ENCODE assay signal across 1 cellular context in genomic region chr5:143824851-143825720, GRCh38.
TF ChIP-seq lines count a peak whose summit lies in the region.

No MANE protein-coding gene starts in this region.

TF ChIP-seq in K562, 482 proteins besides CTCF, POLR2A, EP300 and RAD21 (continued from another document):
- no peak for TF ChIP-seq BCLAF1 (IDR thresholded peaks at IDR 0.05; ENCODE audit: borderline replicate concordance in 1 of 2, control insufficient read depth in 1 of 2, low read depth in 2 of 2, low read length in 1 of 2)
- peak; percentile 27; the same call in 1 of the 2 replicates for TF ChIP-seq RB1 (IDR thresholded peaks at IDR 0.05; ENCODE audit: low read depth)
- 0 out of 2 replicates have a peak, but pooled peaks have one; percentile 34 for TF ChIP-seq TARDBP (IDR thresholded peaks at IDR 0.05)
- 0 out of 2 replicates have a peak, but pooled peaks have one; percentile 28 for TF ChIP-seq CREM (IDR thresholded peaks at IDR 0.05; ENCODE audit: low read depth)
- peak in 1 of 3 experiments; percentile 16 for TF ChIP-seq YY1 (IDR thresholded peaks at IDR 0.05; ENCODE audit: borderline replicate concordance in 1 of 3, control insufficient read depth in 1 of 3, extremely low read depth in 1 of 3, insufficient read depth in 3 of 3, insufficient read length in 1 of 3, insufficient replicate concordance in 2 of 3, low read depth in 1 of 3, low read length in 2 of 3)
- TF ChIP-seq CC2D1A (IDR thresholded peaks at IDR 0.05): peak; percentile 63; the same call in 1 of the 2 replicates
- no peak for TF ChIP-seq CUX1 (CRISPR knock-in tag; IDR thresholded peaks at IDR 0.05)
- no peak for TF ChIP-seq ARID3B (CRISPR knock-in tag; IDR thresholded peaks at IDR 0.05; ENCODE audit: borderline replicate concordance)
- no peak for TF ChIP-seq ZNF764 (CRISPR knock-in tag; IDR thresholded peaks at IDR 0.05; ENCODE audit: low read depth)
- no peak for TF ChIP-seq ZNF830 (CRISPR knock-in tag; IDR thresholded peaks at IDR 0.05)
- TF ChIP-seq SMC3 (conservative IDR thresholded peaks at IDR 0.05; ENCODE audit: insufficient read depth, low read depth, low read length): peak; percentile 93
- peak; percentile 29; the same call in 1 of the 2 replicates for TF ChIP-seq ATF7 (IDR thresholded peaks at IDR 0.05)
- 0 out of 4 replicates have a peak, but pooled peaks of 1 of the 2 experiments have one; percentile 31 for TF ChIP-seq MAZ (CRISPR knock-in tag; conservative IDR thresholded peaks at IDR 0.05 in 1 of 2, IDR thresholded peaks at IDR 0.05 in 1 of 2)
- TF ChIP-seq ZMIZ1 (IDR thresholded peaks at IDR 0.05; ENCODE audit: low read depth in 2 of 2, low read length in 2 of 2): no peak
- no peak for TF ChIP-seq FOSL1 (tag; conservative IDR thresholded peaks at IDR 0.05)
- peak; percentile 90 for TF ChIP-seq DEAF1 (CRISPR knock-in tag; IDR thresholded peaks at IDR 0.05)
- peak; percentile 79; the same call in 1 of the 2 replicates for TF ChIP-seq ARID2 (IDR thresholded peaks at IDR 0.05)
- no peak for TF ChIP-seq NFATC3 (IDR thresholded peaks at IDR 0.05)
- TF ChIP-seq NBN (IDR thresholded peaks at IDR 0.05; ENCODE audit: low read depth): no peak
- peak; percentile 18; the same call in 1 of the 2 replicates for TF ChIP-seq TFAP4 (CRISPR knock-in tag; IDR thresholded peaks at IDR 0.05; ENCODE audit: borderline replicate concordance)
- peak; percentile 98 for TF ChIP-seq STAG1 (CRISPR knock-in tag; IDR thresholded peaks at IDR 0.05; ENCODE audit: borderline replicate concordance)
- TF ChIP-seq ZNF41 (CRISPR knock-in tag; conservative IDR thresholded peaks at IDR 0.05): no peak
- TF ChIP-seq TAF1 (IDR thresholded peaks at IDR 0.05; ENCODE audit: control insufficient read depth, extremely low read depth, insufficient read depth, low read length, severe bottlenecking): no peak
- TF ChIP-seq NCOA6 (IDR thresholded peaks at IDR 0.05): no peak
- TF ChIP-seq ZZZ3 (IDR thresholded peaks at IDR 0.05): no peak
- TF ChIP-seq IRF1 (CRISPR knock-in tag; IDR thresholded peaks at IDR 0.05; ENCODE audit: borderline replicate concordance): no peak
- TF ChIP-seq LCOR (CRISPR knock-in tag; IDR thresholded peaks at IDR 0.05): 0 out of 2 replicates have a peak, but pooled peaks have one; percentile 39
- TF ChIP-seq NUFIP1 (IDR thresholded peaks at IDR 0.05; ENCODE audit: partially characterized antibody): no peak
